Comparison of ENCODE assay signal across 8 cellular contexts in genomic region chr9:78707481-78707977, GRCh38.
DNase-seq lines count a peak whose midpoint lies in the region; ATAC-seq and TF ChIP-seq lines count a peak whose summit lies in the region.
"Had no signal": no experiment of that assay in that cellular context is flagged by ENCODE, and none has a peak within 500 bp of the region (broad histone marks: within the 10 kb centered on the region; RNA-seq: fewer than 3 reads in every experiment).

No MANE protein-coding gene starts in this region.

- H3K36me3 ChIP-seq in RWPE2 (ENCODE audit: low read depth) = no peaks in the 10 kb centered on the region

- H3K36me3 Mint-ChIP-seq in stimulated activated memory B cell treated with anti-CD40 and anti-IgM and Interleukin-4, amounts not matched to agents 10 μg/mL and 1 μg/mL and 100 μg/mL, for 72 hours = no peaks in the 10 kb centered on the region

- peaks cover 20% of the 10 kb centered on the region for H3K4me1 Mint-ChIP-seq in stimulated activated memory B cell treated with anti-CD40 and anti-IgM and Interleukin-4, amounts not matched to agents 10 μg/mL and 1 μg/mL and 100 μg/mL, for 72 hours

- H3K4me1 ChIP-seq in RWPE2 (ENCODE audit: insufficient read depth, poor library complexity, severe bottlenecking) = peaks cover 5% of the 10 kb centered on the region
- H3K4me1 ChIP-seq: parathyroid adenoma had no signal

- TF ChIP-seq CTCF in RWPE2 (IDR thresholded peaks at IDR 0.05; ENCODE audit: poor library complexity, severe bottlenecking) = no peak

- H3K9me3 Mint-ChIP-seq in stimulated activated memory B cell treated with anti-CD40 and anti-IgM and Interleukin-4, amounts not matched to agents 10 μg/mL and 1 μg/mL and 100 μg/mL, for 72 hours = peaks cover 3% of the 10 kb centered on the region

- peak overlapping the region; percentile 12 for H3K27ac Mint-ChIP-seq in stimulated activated memory B cell treated with anti-CD40 and anti-IgM and Interleukin-4, amounts not matched to agents 10 μg/mL and 1 μg/mL and 100 μg/mL, for 72 hours

- peak overlapping the region; percentile 21 for H3K4me3 Mint-ChIP-seq in stimulated activated memory B cell treated with anti-CD40 and anti-IgM and Interleukin-4, amounts not matched to agents 10 μg/mL and 1 μg/mL and 100 μg/mL, for 72 hours

- ATAC-seq in GM19328 (IDR thresholded peaks at IDR 0.05; ENCODE audit: unreplicated experiment) = peak; percentile 86
- ATAC-seq in HG03095 (IDR thresholded peaks at IDR 0.05; ENCODE audit: unreplicated experiment) = peak; percentile 90
- ATAC-seq in RWPE2 (ENCODE audit: low read depth) = peak; percentile 54; the same call in 1 of the 3 replicates
- peak; percentile 92 for ATAC-seq in stimulated activated memory B cell treated with anti-CD40 and anti-IgM and Interleukin-4, amounts not matched to agents 10 μg/mL and 1 μg/mL and 100 μg/mL, for 72 hours
- no peak for ATAC-seq in left cardiac atrium

- intact Hi-C loops in left cardiac atrium (cut with DNase I) = no loop called here

- no peaks in the 10 kb centered on the region for H3K9me3 ChIP-seq in RWPE2 (ENCODE audit: severe bottlenecking)

- H3K27me3 ChIP-seq in RWPE2 (ENCODE audit: insufficient read depth, poor library complexity, severe bottlenecking) = no peaks in the 10 kb centered on the region

- no peak for DNase-seq in RWPE2 (ENCODE audit: low spot score)
- no peak for DNase-seq in stimulated activated naive CD4-positive, alpha-beta T cell (lab: John Stamatoyannopoulos, UW)
- DNase-seq in NCI-H82 (lab: John Stamatoyannopoulos, UW) = no peak
- no peak for DNase-seq in left cardiac atrium

- no peak overlapping the region for H3K4me3 ChIP-seq in RWPE2 (ENCODE audit: severe bottlenecking)

- peak overlapping the region; percentile 63 for H3K27ac ChIP-seq in RWPE2 (ENCODE audit: poor library complexity, severe bottlenecking)
- H3K27ac ChIP-seq: parathyroid adenoma had no signal

- H3K27me3 Mint-ChIP-seq in stimulated activated memory B cell treated with anti-CD40 and anti-IgM and Interleukin-4, amounts not matched to agents 10 μg/mL and 1 μg/mL and 100 μg/mL, for 72 hours = no peaks in the 10 kb centered on the region

Comparison
In these comparisons a context has a peak if more than half of its experiments do, and no peak if none do; other contexts are left out.
1. ATAC-seq: peak in GM19328 (single experiment), HG03095 (single experiment), RWPE2 (single experiment) and stimulated activated memory B cell treated with anti-CD40 and anti-IgM and Interleukin-4, amounts not matched to agents 10 μg/mL and 1 μg/mL and 100 μg/mL, for 72 hours (single experiment); none in left cardiac atrium (0 of 2).